Comparison of ENCODE assay signal across 24 cellular contexts in the genomic region with DNA sequence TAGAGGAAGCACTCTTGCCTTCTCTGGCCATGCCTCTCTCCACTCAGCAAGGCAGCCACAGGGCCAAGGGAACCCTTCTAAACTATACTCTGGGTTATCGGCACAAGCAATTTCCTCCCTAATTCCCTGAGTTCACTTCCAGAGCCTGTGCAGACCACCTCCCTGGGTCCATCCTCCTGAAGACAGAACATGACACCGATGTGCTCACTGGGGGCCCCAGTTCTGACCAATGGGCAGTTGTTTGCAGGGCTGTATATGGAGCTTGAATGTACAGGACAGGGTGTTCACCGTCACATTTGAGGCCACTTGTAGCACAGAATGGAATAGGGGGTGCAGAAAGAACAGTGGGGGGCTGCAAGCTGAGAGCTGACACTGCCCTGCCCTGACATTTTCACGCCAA.
"Had no signal": no experiment of that assay in that cellular context is flagged by ENCODE, and none has a peak within 500 bp of the region (broad histone marks: within the 10 kb centered on the region; RNA-seq: fewer than 3 reads in every experiment).

No MANE protein-coding gene starts in this region.

- H3K27ac Mint-ChIP-seq: natural killer cell treated with Interleukin-12 subunit alpha and Interleukin-12 subunit beta and Interleukin-15 and Interleukin-18, amount 100 ng/mL, for 72 hours; stimulated activated naive B cell treated with anti-CD40 and anti-IgM and Interleukin-4, amounts not matched to agents 10 μg/mL and 1 μg/mL and 100 μg/mL, for 72 hours; stimulated activated naive CD8-positive, alpha-beta T cell treated with anti-CD3 and anti-CD28 coated beads, Interleukin-15, amount 100 ng/mL, for 72 hours had no signal

- H3K27me3 ChIP-seq: esophagus squamous epithelium, gastroesophageal sphincter, hepatocyte, neutrophil, right lobe of liver, testis, tibial nerve, upper lobe of right lung, vagina had no signal

- ATAC-seq: gastroesophageal sphincter; left colon; left ventricle myocardium superior; natural killer cell treated with Interleukin-12 subunit alpha and Interleukin-12 subunit beta and Interleukin-15 and Interleukin-18, amount 100 ng/mL, for 72 hours; psoas muscle; right lobe of liver; stimulated activated naive B cell treated with anti-CD40 and anti-IgM and Interleukin-4, amounts not matched to agents 10 μg/mL and 1 μg/mL and 100 μg/mL, for 72 hours; stimulated activated naive CD8-positive, alpha-beta T cell treated with anti-CD3 and anti-CD28 coated beads, Interleukin-15, amount 100 ng/mL, for 72 hours; upper lobe of right lung had no signal

- H3K9me3 Mint-ChIP-seq: natural killer cell treated with Interleukin-12 subunit alpha and Interleukin-12 subunit beta and Interleukin-15 and Interleukin-18, amount 100 ng/mL, for 72 hours; stimulated activated naive B cell treated with anti-CD40 and anti-IgM and Interleukin-4, amounts not matched to agents 10 μg/mL and 1 μg/mL and 100 μg/mL, for 72 hours; stimulated activated naive CD8-positive, alpha-beta T cell treated with anti-CD3 and anti-CD28 coated beads, Interleukin-15, amount 100 ng/mL, for 72 hours had no signal

- DNase-seq: dermis blood vessel endothelial cell; esophagus squamous epithelium; foreskin fibroblast; left colon; left ventricle myocardium superior; mesenchymal stem cell; midbrain; psoas muscle; retina; right lobe of liver; stimulated activated CD4-positive, alpha-beta T cell treated with anti-CD3 and anti-CD28 coated beads, Interleukin-15, amount 100 ng/mL, for 24 hours; stimulated activated CD4-positive, alpha-beta T cell treated with anti-CD3 and anti-CD28 coated beads, Interleukin-1b, Interleukin-23, amount 100 ng/mL, for 48 hours; stimulated activated CD4-positive, alpha-beta T cell treated with anti-CD3 and anti-CD28 coated beads, Interleukin-4, amount 100 ng/mL, for 24 hours; stimulated activated naive B cell treated with anti-CD40 and anti-IgM and Interleukin-4, amounts not matched to agents 10 μg/mL and 1 μg/mL and 100 μg/mL, for 72 hours; stimulated activated naive CD8-positive, alpha-beta T cell treated with anti-CD3 and anti-CD28 coated beads, Interleukin-15, amount 100 ng/mL, for 72 hours; testis; upper lobe of right lung had no signal

- H3K9me3 ChIP-seq: esophagus squamous epithelium, gastroesophageal sphincter, neutrophil, psoas muscle, right lobe of liver, testis, tibial nerve, upper lobe of right lung, vagina had no signal

- H3K36me3 ChIP-seq: esophagus squamous epithelium, gastroesophageal sphincter, right lobe of liver, tibial nerve, upper lobe of right lung, vagina had no signal

- H3K79me2 ChIP-seq: hepatocyte had no signal

- H3K4me3 Mint-ChIP-seq: natural killer cell treated with Interleukin-12 subunit alpha and Interleukin-12 subunit beta and Interleukin-15 and Interleukin-18, amount 100 ng/mL, for 72 hours; stimulated activated naive B cell treated with anti-CD40 and anti-IgM and Interleukin-4, amounts not matched to agents 10 μg/mL and 1 μg/mL and 100 μg/mL, for 72 hours; stimulated activated naive CD8-positive, alpha-beta T cell treated with anti-CD3 and anti-CD28 coated beads, Interleukin-15, amount 100 ng/mL, for 72 hours had no signal

- H2AFZ ChIP-seq: hepatocyte had no signal

- H3K4me1 ChIP-seq: esophagus squamous epithelium, gastroesophageal sphincter, psoas muscle, right lobe of liver, testis, tibial nerve, upper lobe of right lung, vagina had no signal

- H3K27me3 Mint-ChIP-seq: natural killer cell treated with Interleukin-12 subunit alpha and Interleukin-12 subunit beta and Interleukin-15 and Interleukin-18, amount 100 ng/mL, for 72 hours; stimulated activated naive B cell treated with anti-CD40 and anti-IgM and Interleukin-4, amounts not matched to agents 10 μg/mL and 1 μg/mL and 100 μg/mL, for 72 hours; stimulated activated naive CD8-positive, alpha-beta T cell treated with anti-CD3 and anti-CD28 coated beads, Interleukin-15, amount 100 ng/mL, for 72 hours had no signal

- H3K4me3 ChIP-seq: esophagus squamous epithelium, gastroesophageal sphincter, hepatocyte, lung, psoas muscle, right lobe of liver, testis, tibial nerve, upper lobe of right lung, vagina had no signal

- H3K4me2 ChIP-seq: hepatocyte had no signal

- H3K4me1 Mint-ChIP-seq: stimulated activated naive B cell treated with anti-CD40 and anti-IgM and Interleukin-4, amounts not matched to agents 10 μg/mL and 1 μg/mL and 100 μg/mL, for 72 hours; stimulated activated naive CD8-positive, alpha-beta T cell treated with anti-CD3 and anti-CD28 coated beads, Interleukin-15, amount 100 ng/mL, for 72 hours had no signal

- H3K27ac ChIP-seq: esophagus squamous epithelium, gastroesophageal sphincter, hepatocyte, neutrophil, psoas muscle, right lobe of liver, testis, tibial nerve, upper lobe of right lung, vagina had no signal

- H3K36me3 Mint-ChIP-seq: natural killer cell treated with Interleukin-12 subunit alpha and Interleukin-12 subunit beta and Interleukin-15 and Interleukin-18, amount 100 ng/mL, for 72 hours; stimulated activated naive B cell treated with anti-CD40 and anti-IgM and Interleukin-4, amounts not matched to agents 10 μg/mL and 1 μg/mL and 100 μg/mL, for 72 hours had no signal
